ENCODE assay signal across 11 cellular contexts in genomic region chr1:214454619-214455396, GRCh38.
A peak's percentile ranks its signal among the peaks of the same experiment; 100 is the strongest.
DNase-seq lines count a peak whose midpoint lies in the region; ATAC-seq and TF ChIP-seq lines count a peak whose summit lies in the region.
"Had no signal": no experiment of that assay in that cellular context is flagged by ENCODE, and none has a peak within 500 bp of the region (broad histone marks: within the 10 kb centered on the region; RNA-seq: fewer than 3 reads in every experiment).

No MANE protein-coding gene starts in this region.

- no peaks in the 10 kb centered on the region for H3K27me3 Mint-ChIP-seq in chondrocyte (ENCODE audit: low read depth)

- H3K18ac ChIP-seq in trophoblast cell (ENCODE audit: low read length): no peak overlapping the region

- POLR2A ChIA-PET in HEK293 (lab: Yijun Ruan, JAX): no interaction called here

- H4K91ac ChIP-seq in trophoblast cell (ENCODE audit: low read depth, low read length): no peak overlapping the region

- no peaks in the 10 kb centered on the region for H3K9me3 Mint-ChIP-seq in chondrocyte (ENCODE audit: low read depth)

- H2AFZ ChIP-seq in trophoblast cell (ENCODE audit: insufficient read depth, low read length, poor library complexity): no peak overlapping the region

- peaks cover 3% of the 10 kb centered on the region for H3K36me3 Mint-ChIP-seq in chondrocyte (ENCODE audit: low read depth)

- peaks cover 14% of the 10 kb centered on the region for H3K79me1 ChIP-seq in trophoblast cell (ENCODE audit: low read length)

- H3K27me3 ChIP-seq in trophoblast cell (ENCODE audit: insufficient read depth, low read length): no peaks in the 10 kb centered on the region

- no peak for ATAC-seq in left lobe of liver
- ATAC-seq: activated CD4-positive, CD25-positive, alpha-beta regulatory T cell treated with anti-CD3 and anti-CD28 coated beads, Interleukin-2, amount 50 U/mL, for 24 hours had no signal

- no peak overlapping the region for H3K9ac ChIP-seq in trophoblast cell (ENCODE audit: low read length)

- H3K4me2 ChIP-seq in trophoblast cell (ENCODE audit: low read length): peak overlapping the region; percentile 14

- H3K27ac Mint-ChIP-seq in chondrocyte (ENCODE audit: unreplicated experiment): peak overlapping the region; percentile 83

- no peak overlapping the region for H2BK120ac ChIP-seq in trophoblast cell (ENCODE audit: insufficient read depth, low read length, poor library complexity)

- no peak overlapping the region for H4K12ac ChIP-seq in trophoblast cell (ENCODE audit: low read depth, low read length)

- no CpG with 5 or more reads among the region's 3 CpGs for WGBS in trophoblast cell (ENCODE audit: extremely low coverage, insufficient coverage, insufficient read length)

- H3K4me1 Mint-ChIP-seq in chondrocyte (ENCODE audit: low read depth): peaks cover 68% of the 10 kb centered on the region

- no peak for TF ChIP-seq CTCF in HEK293 (tag by site-specific recombination; IDR thresholded peaks at IDR 0.05)
- no peak for TF ChIP-seq CTCF in chondrocyte (IDR thresholded peaks at IDR 0.05)
- TF ChIP-seq CTCF in GM13977 (IDR thresholded peaks at IDR 0.05; ENCODE audit: extremely low read depth, insufficient read depth, missing control alignments): no peak

- H3K4me1 ChIP-seq in HEK293 (ENCODE audit: control insufficient read depth, insufficient read depth, low read length) (peaks cover 8% of the 10 kb centered on the region), trophoblast cell (ENCODE audit: control insufficient read depth in 1 of 2, insufficient read depth in 2 of 2, low read length in 2 of 2) (peaks cover 12 to 17% of the 10 kb centered on the region in 2 experiments)

- H3K36me3 ChIP-seq in HEK293 (ENCODE audit: control insufficient read depth in 2 of 2, insufficient read depth in 1 of 2, low read length in 2 of 2) (peaks cover 0 to 2% of the 10 kb centered on the region in 2 experiments; a peak in 1 of 3 replicates), trophoblast cell (ENCODE audit: control insufficient read depth in 1 of 2, insufficient read depth in 2 of 2, low read length in 2 of 2) (peaks cover 3 to 5% of the 10 kb centered on the region in 2 experiments)

- CTCF ChIA-PET in HEK293 (lab: Yijun Ruan, JAX): interaction anchor here (1.2 to 1.3 kb wide), 2 partner anchors 130 to 194 kb away, joined by 3 to 5 read pairs; no protein-coding TSS in a partner anchor

- H3K4me3 ChIP-seq in HEK293 (ENCODE audit: low read depth, low read length): no peak overlapping the region
- H3K4me3 ChIP-seq in trophoblast cell (ENCODE audit: low read depth, low read length): no peak overlapping the region

- no peak overlapping the region for H2BK12ac ChIP-seq in trophoblast cell (ENCODE audit: low read length)

- no peak overlapping the region for H3K14ac ChIP-seq in trophoblast cell (ENCODE audit: low read length)

- H3K9me3 ChIP-seq in HEK293 (ENCODE audit: control insufficient read depth, insufficient read depth, low read depth, low read length): no peaks in the 10 kb centered on the region
- no peaks in the 10 kb centered on the region for H3K9me3 ChIP-seq in trophoblast cell (ENCODE audit: insufficient read depth, low read depth, low read length)

- peak; percentile 31 for DNase-seq in NOMO-1 treated with dmso at 0.1 percent for 144 hours (lab: John Stamatoyannopoulos, UW; ENCODE audit: unreplicated experiment)
- no peak for DNase-seq in chondrocyte (ENCODE audit: low spot score)
- DNase-seq in trophoblast cell: no peak
- no peak for DNase-seq in NCI-H1436 (lab: John Stamatoyannopoulos, UW)
- no peak for DNase-seq in middle frontal gyrus (ENCODE audit: extremely low spot score, low spot score)
- DNase-seq in left lobe of liver (ENCODE audit: low spot score): no peak
- no peak for DNase-seq in GM13977 (ENCODE audit: low spot score)
- DNase-seq: hypothalamus, NCI-H510A treated with DMSO at 0.1 percent for 48 hours had no signal

- peak overlapping the region; percentile 4 for H3K4ac ChIP-seq in trophoblast cell (ENCODE audit: low read depth, low read length)

- no peak overlapping the region for H3K27ac ChIP-seq in HEK293 (ENCODE audit: extremely low read depth, low read depth, low read length)
- peak overlapping the region; percentile 48 for H3K27ac ChIP-seq in trophoblast cell (ENCODE audit: low read depth, low read length)

- no peak overlapping the region for H3K23ac ChIP-seq in trophoblast cell (ENCODE audit: low read length)

- peak overlapping the region; percentile 47 for H2BK5ac ChIP-seq in trophoblast cell (ENCODE audit: low read depth, low read length, poor library complexity)

- H3K79me2 ChIP-seq in trophoblast cell (ENCODE audit: control insufficient read depth, insufficient read depth, low read length, poor library complexity): peaks cover 12% of the 10 kb centered on the region

- no peak overlapping the region for H3K4me3 Mint-ChIP-seq in chondrocyte (ENCODE audit: unreplicated experiment)

- H2AK5ac ChIP-seq in trophoblast cell (ENCODE audit: low read length): no peak overlapping the region

- H4K8ac ChIP-seq in trophoblast cell (ENCODE audit: low read depth, low read length): no peak overlapping the region

- in situ Hi-C loops in GM13977 (cut with MboI; ENCODE audit: low pct_unique_long_range_greater_than_20kb, low sequenced_read_pairs, unreplicated experiment): no loop called here

TF ChIP-seq in HEK293, 187 proteins besides CTCF, POLR2A, EP300 and RAD21 (continues in another document):
- no peak for TF ChIP-seq TSHZ1 (tag by site-specific recombination; IDR thresholded peaks at IDR 0.05; ENCODE audit: borderline replicate concordance)
- peak; percentile 54; the same call in 1 of the 2 replicates for TF ChIP-seq GLIS1 (tag by site-specific recombination; IDR thresholded peaks at IDR 0.05)
- TF ChIP-seq, protein P1, sequence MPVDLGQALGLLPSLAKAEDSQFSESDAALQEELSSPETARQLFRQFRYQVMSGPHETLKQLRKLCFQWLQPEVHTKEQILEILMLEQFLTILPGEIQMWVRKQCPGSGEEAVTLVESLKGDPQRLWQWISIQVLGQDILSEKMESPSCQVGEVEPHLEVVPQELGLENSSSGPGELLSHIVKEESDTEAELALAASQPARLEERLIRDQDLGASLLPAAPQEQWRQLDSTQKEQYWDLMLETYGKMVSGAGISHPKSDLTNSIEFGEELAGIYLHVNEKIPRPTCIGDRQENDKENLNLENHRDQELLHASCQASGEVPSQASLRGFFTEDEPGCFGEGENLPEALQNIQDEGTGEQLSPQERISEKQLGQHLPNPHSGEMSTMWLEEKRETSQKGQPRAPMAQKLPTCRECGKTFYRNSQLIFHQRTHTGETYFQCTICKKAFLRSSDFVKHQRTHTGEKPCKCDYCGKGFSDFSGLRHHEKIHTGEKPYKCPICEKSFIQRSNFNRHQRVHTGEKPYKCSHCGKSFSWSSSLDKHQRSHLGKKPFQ (tag by site-specific recombination; IDR thresholded peaks at IDR 0.05): no peak
- TF ChIP-seq, protein P2, sequence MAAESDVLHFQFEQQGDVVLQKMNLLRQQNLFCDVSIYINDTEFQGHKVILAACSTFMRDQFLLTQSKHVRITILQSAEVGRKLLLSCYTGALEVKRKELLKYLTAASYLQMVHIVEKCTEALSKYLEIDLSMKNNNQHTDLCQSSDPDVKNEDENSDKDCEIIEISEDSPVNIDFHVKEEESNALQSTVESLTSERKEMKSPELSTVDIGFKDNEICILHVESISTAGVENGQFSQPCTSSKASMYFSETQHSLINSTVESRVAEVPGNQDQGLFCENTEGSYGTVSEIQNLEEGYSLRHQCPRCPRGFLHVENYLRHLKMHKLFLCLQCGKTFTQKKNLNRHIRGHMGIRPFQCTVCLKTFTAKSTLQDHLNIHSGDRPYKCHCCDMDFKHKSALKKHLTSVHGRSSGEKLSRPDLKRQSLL (tag by site-specific recombination; IDR thresholded peaks at IDR 0.05): no peak
- no peak for TF ChIP-seq ZFP41 (tag by site-specific recombination; IDR thresholded peaks at IDR 0.05; ENCODE audit: borderline replicate concordance)
- TF ChIP-seq PRDM6 (tag by site-specific recombination; IDR thresholded peaks at IDR 0.05): peak; percentile 43
- TF ChIP-seq ZNF530 (tag by site-specific recombination; IDR thresholded peaks at IDR 0.05; ENCODE audit: low read depth): no peak
- TF ChIP-seq ZNF121 (tag by site-specific recombination; IDR thresholded peaks at IDR 0.05): no peak
